15 cellular contexts compared by ENCODE assay signal in genomic region chr7:25454562-25455031, GRCh38.
A peak's percentile ranks its signal among the peaks of the same experiment; 100 is the strongest.
DNase-seq lines count a peak whose midpoint lies in the region; TF ChIP-seq lines count a peak whose summit lies in the region.
"Had no signal": no experiment of that assay in that cellular context is flagged by ENCODE, and none has a peak within 500 bp of the region (broad histone marks: within the 10 kb centered on the region; RNA-seq: fewer than 3 reads in every experiment).

No MANE protein-coding gene starts in this region.

- H3K9me3 ChIP-seq in BE2C: no peaks in the 10 kb centered on the region
- no peaks in the 10 kb centered on the region for H3K9me3 ChIP-seq in duodenal mucosa (ENCODE audit: control insufficient read depth in 1 of 2, low read length in 2 of 2)

- peaks cover 4% of the 10 kb centered on the region for H3K27me3 Mint-ChIP-seq in activated naive CD8-positive, alpha-beta T cell treated with anti-CD3 and anti-CD28 coated beads for 36 hours
- H3K27me3 Mint-ChIP-seq: activated CD8-positive, alpha-beta T cell treated with anti-CD3 and anti-CD28 coated beads for 36 hours; activated naive CD4-positive, alpha-beta T cell treated with anti-CD3 and anti-CD28 coated beads, Interleukin-2, amount 10 ng/mL, durations not matched to agents 7 days and 5 days had no signal

- DNase-seq in BE2C: no peak
- DNase-seq in NCI-H2227 (lab: John Stamatoyannopoulos, UW; ENCODE audit: unreplicated experiment): peak; percentile 18
- peak; percentile 48 for DNase-seq in mucosa of gallbladder (ENCODE audit: low spot score)
- DNase-seq in activated CD8-positive, alpha-beta memory T cell treated with anti-CD3 and anti-CD28 coated beads, Interleukin-2, amount 50 U/mL, for 48 hours: no peak
- no peak for DNase-seq in T-helper 9 cell
- no peak for DNase-seq in DMS79 (lab: John Stamatoyannopoulos, UW)
- no peak for DNase-seq in activated naive CD8-positive, alpha-beta T cell treated with anti-CD3 and anti-CD28 coated beads for 36 hours
- DNase-seq: activated CD8-positive, alpha-beta T cell treated with anti-CD3 and anti-CD28 coated beads for 36 hours; activated naive CD4-positive, alpha-beta T cell treated with anti-CD3 and anti-CD28 coated beads, Interleukin-2, amount 10 ng/mL, durations not matched to agents 7 days and 5 days; dorsolateral prefrontal cortex; EL; naive thymus-derived CD8-positive, alpha-beta T cell; stimulated activated naive CD8-positive, alpha-beta T cell treated with anti-CD3 and anti-CD28 coated beads, Interleukin-15, Interleukin-2, amounts not matched to agents 100 U/mL and 50 U/mL, for 24 hours; SW 1271 had no signal

- H3K4me1 ChIP-seq in BE2C (no peaks in the 10 kb centered on the region; the same call in 1 of the 2 replicates), duodenal mucosa (ENCODE audit: control insufficient read depth in 1 of 2, insufficient read depth in 2 of 2, low read length in 2 of 2) (peaks cover 7 to 12% of the 10 kb centered on the region in 2 donors)

- H3K36me3 ChIP-seq in BE2C (no peaks in the 10 kb centered on the region), duodenal mucosa (ENCODE audit: control insufficient read depth in 1 of 2, insufficient read depth in 2 of 2, low read length in 2 of 2) (no peaks in the 10 kb centered on the region)

- no peaks in the 10 kb centered on the region for H3K4me1 Mint-ChIP-seq in activated naive CD8-positive, alpha-beta T cell treated with anti-CD3 and anti-CD28 coated beads for 36 hours
- H3K4me1 Mint-ChIP-seq: activated naive CD4-positive, alpha-beta T cell treated with anti-CD3 and anti-CD28 coated beads, Interleukin-2, amount 10 ng/mL, durations not matched to agents 7 days and 5 days; naive thymus-derived CD8-positive, alpha-beta T cell had no signal

- no peak overlapping the region for H3K9ac ChIP-seq in duodenal mucosa (ENCODE audit: low read depth in 1 of 2, low read length in 2 of 2)

- no peak overlapping the region for H3K27ac Mint-ChIP-seq in activated naive CD8-positive, alpha-beta T cell treated with anti-CD3 and anti-CD28 coated beads for 36 hours
- H3K27ac Mint-ChIP-seq: activated CD8-positive, alpha-beta T cell treated with anti-CD3 and anti-CD28 coated beads for 36 hours; activated naive CD4-positive, alpha-beta T cell treated with anti-CD3 and anti-CD28 coated beads, Interleukin-2, amount 10 ng/mL, durations not matched to agents 7 days and 5 days had no signal

- no peak for TF ChIP-seq CTCF in BE2C (IDR thresholded peaks at IDR 0.05; ENCODE audit: low read depth, low read length)

- peak overlapping the region; percentile 53 for H3K27ac ChIP-seq in duodenal mucosa (ENCODE audit: low read depth, low read length)

- no peaks in the 10 kb centered on the region for H3K9me3 Mint-ChIP-seq in activated naive CD8-positive, alpha-beta T cell treated with anti-CD3 and anti-CD28 coated beads for 36 hours
- H3K9me3 Mint-ChIP-seq: activated CD8-positive, alpha-beta T cell treated with anti-CD3 and anti-CD28 coated beads for 36 hours; activated naive CD4-positive, alpha-beta T cell treated with anti-CD3 and anti-CD28 coated beads, Interleukin-2, amount 10 ng/mL, durations not matched to agents 7 days and 5 days; naive thymus-derived CD8-positive, alpha-beta T cell had no signal

- H3K27me3 ChIP-seq in BE2C: peaks cover 7% of the 10 kb centered on the region
- H3K27me3 ChIP-seq in duodenal mucosa (ENCODE audit: control insufficient read depth in 1 of 2, insufficient read depth in 2 of 2, low read length in 2 of 2): peaks cover 3 to 6% of the 10 kb centered on the region in 2 donors

- no peak overlapping the region for H3K4me3 Mint-ChIP-seq in activated naive CD8-positive, alpha-beta T cell treated with anti-CD3 and anti-CD28 coated beads for 36 hours
- H3K4me3 Mint-ChIP-seq: activated CD8-positive, alpha-beta T cell treated with anti-CD3 and anti-CD28 coated beads for 36 hours; activated naive CD4-positive, alpha-beta T cell treated with anti-CD3 and anti-CD28 coated beads, Interleukin-2, amount 10 ng/mL, durations not matched to agents 7 days and 5 days; naive thymus-derived CD8-positive, alpha-beta T cell had no signal

- H3K36me3 Mint-ChIP-seq in activated naive CD8-positive, alpha-beta T cell treated with anti-CD3 and anti-CD28 coated beads for 36 hours: no peaks in the 10 kb centered on the region
- H3K36me3 Mint-ChIP-seq: activated naive CD4-positive, alpha-beta T cell treated with anti-CD3 and anti-CD28 coated beads, Interleukin-2, amount 10 ng/mL, durations not matched to agents 7 days and 5 days; naive thymus-derived CD8-positive, alpha-beta T cell had no signal

- H3K4me3 ChIP-seq in BE2C (ENCODE audit: low read depth, low read length) (peak overlapping the region; percentile 14; the same call in 1 of the 2 replicates), duodenal mucosa (ENCODE audit: low read depth in 1 of 2, low read length in 2 of 2) (no peak overlapping the region)
- H3K4me3 ChIP-seq: dorsolateral prefrontal cortex had no signal

Comparison
In these comparisons a context has a peak if more than half of its experiments do, and no peak if none do; other contexts are left out.
1. DNase-seq: peak in NCI-H2227 (single experiment) and mucosa of gallbladder (single experiment); none in BE2C (single experiment), activated CD8-positive, alpha-beta memory T cell treated with anti-CD3 and anti-CD28 coated beads, Interleukin-2, amount 50 U/mL, for 48 hours (single experiment), T-helper 9 cell (single experiment), DMS79 (single experiment) and activated naive CD8-positive, alpha-beta T cell treated with anti-CD3 and anti-CD28 coated beads for 36 hours (single experiment).